Comparison of ENCODE assay signal across 8 cellular contexts in the genomic region with DNA sequence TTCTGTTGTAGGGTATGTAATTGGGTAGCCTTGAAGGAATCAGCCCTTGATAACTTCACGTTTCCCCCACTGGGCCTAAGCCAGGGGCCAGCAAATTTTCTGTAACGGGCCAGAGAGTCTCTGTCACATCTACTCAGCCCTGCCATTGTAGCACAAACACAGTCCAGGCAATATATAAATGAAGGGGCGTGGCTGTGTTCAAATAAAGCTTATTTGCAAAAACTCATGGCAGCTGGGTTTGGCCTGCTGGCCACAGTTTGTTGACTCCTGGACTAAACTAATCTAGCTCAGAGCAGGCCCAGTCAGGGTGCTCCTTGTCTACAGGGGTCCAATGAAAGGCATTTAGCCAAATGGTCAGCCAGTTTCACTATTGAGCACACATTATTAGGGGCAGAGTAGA.
A peak's percentile ranks its signal among the peaks of the same experiment; 100 is the strongest.
DNase-seq lines count a peak whose midpoint lies in the region; ATAC-seq and TF ChIP-seq lines count a peak whose summit lies in the region.

No MANE protein-coding gene starts in this region.

- intact Hi-C loops in dorsolateral prefrontal cortex (cut with DNase I): loop anchor here in 1 of 2 donors (5.0 to 10.0 kb wide), 2 partner anchors 229 to 349 kb away; partner anchors contain the start of gene MSI2

- ATAC-seq in activated T-cell treated with anti-CD3 and anti-CD28 coated beads, Interleukin-2, amount 50 U/mL, for 4 hours: no peak
- no peak for ATAC-seq in stimulated activated naive B cell treated with anti-CD40 and anti-IgM and Interleukin-4, amounts not matched to agents 10 μg/mL and 1 μg/mL and 100 μg/mL, for 72 hours (replicated peaks)
- no peak for ATAC-seq in GM19324 (IDR thresholded peaks at IDR 0.05; ENCODE audit: low FRiP score, unreplicated experiment)
- no peak for ATAC-seq in HG03442 (IDR thresholded peaks at IDR 0.05; ENCODE audit: unreplicated experiment)

- H3K36me3 Mint-ChIP-seq in activated T-cell treated with anti-CD3 and anti-CD28 coated beads, Interleukin-2, amount 50 U/mL, for 4 hours (ENCODE audit: insufficient read depth): peaks cover 1% of the 10 kb centered on the region
- H3K36me3 Mint-ChIP-seq in stimulated activated naive B cell treated with anti-CD40 and anti-IgM and Interleukin-4, amounts not matched to agents 10 μg/mL and 1 μg/mL and 100 μg/mL, for 72 hours: peaks cover 19 to 21% of the 10 kb centered on the region in 2 donors

- peak overlapping the region; percentile 94 for H3K27ac Mint-ChIP-seq in stimulated activated naive B cell treated with anti-CD40 and anti-IgM and Interleukin-4, amounts not matched to agents 10 μg/mL and 1 μg/mL and 100 μg/mL, for 72 hours

- H3K9me3 Mint-ChIP-seq in activated T-cell treated with anti-CD3 and anti-CD28 coated beads, Interleukin-2, amount 50 U/mL, for 4 hours: no peaks in the 10 kb centered on the region
- H3K9me3 Mint-ChIP-seq in stimulated activated naive B cell treated with anti-CD40 and anti-IgM and Interleukin-4, amounts not matched to agents 10 μg/mL and 1 μg/mL and 100 μg/mL, for 72 hours: no peaks in the 10 kb centered on the region

- TF ChIP-seq CTCF in dorsolateral prefrontal cortex (IDR thresholded peaks at IDR 0.05 in 54 of 56, conservative IDR thresholded peaks at IDR 0.05 in 2 of 56; ENCODE audit: low read depth in 1 of 56, partially characterized antibody in 56 of 56): no peak

- no peaks in the 10 kb centered on the region for H3K27me3 Mint-ChIP-seq in activated T-cell treated with anti-CD3 and anti-CD28 coated beads, Interleukin-2, amount 50 U/mL, for 4 hours (ENCODE audit: low read depth)
- H3K27me3 Mint-ChIP-seq in stimulated activated naive B cell treated with anti-CD40 and anti-IgM and Interleukin-4, amounts not matched to agents 10 μg/mL and 1 μg/mL and 100 μg/mL, for 72 hours: no peaks in the 10 kb centered on the region

- H3K4me3 ChIP-seq in dorsolateral prefrontal cortex: no peak overlapping the region

- H3K27me3 ChIP-seq in dorsolateral prefrontal cortex: no peaks in the 10 kb centered on the region

- DNase-seq in activated T-cell treated with anti-CD3 and anti-CD28 coated beads, Interleukin-2, amount 50 U/mL, for 4 hours: no peak
- DNase-seq in activated T-cell treated with anti-CD3 and anti-CD28 coated beads, Interleukin-2, amount 50 U/mL, for 1 hour: no peak
- DNase-seq in NCI-H748 treated with DMSO at 0.1 percent for 48 hours (lab: John Stamatoyannopoulos, UW) (peak; percentile 25), dorsolateral prefrontal cortex (no peak), NCI-H510A treated with DMSO at 0.1 percent for 48 hours (lab: John Stamatoyannopoulos, UW) (no peak)
- DNase-seq in stimulated activated naive B cell treated with anti-CD40 and anti-IgM and Interleukin-4, amounts not matched to agents 10 μg/mL and 1 μg/mL and 100 μg/mL, for 72 hours: no peak

- peak overlapping the region; percentile 52 for H3K4me3 Mint-ChIP-seq in activated T-cell treated with anti-CD3 and anti-CD28 coated beads, Interleukin-2, amount 50 U/mL, for 4 hours
- H3K4me3 Mint-ChIP-seq in stimulated activated naive B cell treated with anti-CD40 and anti-IgM and Interleukin-4, amounts not matched to agents 10 μg/mL and 1 μg/mL and 100 μg/mL, for 72 hours: no peak overlapping the region

- peaks cover 91% of the 10 kb centered on the region for H3K4me1 Mint-ChIP-seq in activated T-cell treated with anti-CD3 and anti-CD28 coated beads, Interleukin-2, amount 50 U/mL, for 4 hours (ENCODE audit: low read depth)
- H3K4me1 Mint-ChIP-seq in stimulated activated naive B cell treated with anti-CD40 and anti-IgM and Interleukin-4, amounts not matched to agents 10 μg/mL and 1 μg/mL and 100 μg/mL, for 72 hours: peaks cover 46 to 72% of the 10 kb centered on the region in 2 donors

- H3K27ac ChIP-seq in dorsolateral prefrontal cortex: peak overlapping the region in 36 of 59 donors; percentile 0 to 88 (median 69)
